17 cellular contexts compared by ENCODE assay signal in genomic region chr5:62282951-62283446, GRCh38.
"Had no signal": no experiment of that assay in that cellular context is flagged by ENCODE, and none has a peak within 500 bp of the region (broad histone marks: within the 10 kb centered on the region; RNA-seq: fewer than 3 reads in every experiment).

No MANE protein-coding gene starts in this region.

- H3K9me3 ChIP-seq: esophagus muscularis mucosa, left lung, right atrium auricular region, suprapubic skin, upper lobe of left lung had no signal

- H3K9me3 Mint-ChIP-seq: activated CD4-positive, alpha-beta memory T cell treated with anti-CD3 and anti-CD28 coated beads for 36 hours had no signal

- H3K4me1 ChIP-seq: esophagus muscularis mucosa, left lung, right atrium auricular region, suprapubic skin, upper lobe of left lung had no signal

- H3K27ac Mint-ChIP-seq: activated CD4-positive, alpha-beta memory T cell treated with anti-CD3 and anti-CD28 coated beads for 36 hours; activated naive CD4-positive, alpha-beta T cell treated with anti-CD3 and anti-CD28 coated beads, Interleukin-2, amount 10 ng/mL, durations not matched to agents 7 days and 5 days; nephron progenitor cell had no signal

- H3K27me3 Mint-ChIP-seq: activated CD4-positive, alpha-beta memory T cell treated with anti-CD3 and anti-CD28 coated beads for 36 hours; stimulated activated naive CD8-positive, alpha-beta T cell treated with anti-CD3 and anti-CD28 coated beads, Interleukin-15, Interleukin-2, amounts not matched to agents 100 ng/mL and 50 ng/mL, for 24 hours had no signal

- ATAC-seq: activated CD4-positive, CD25-positive, alpha-beta regulatory T cell treated with anti-CD3 and anti-CD28 coated beads, Interleukin-2, amount 50 U/mL, for 24 hours; left lung had no signal

- H3K4me3 ChIP-seq: esophagus muscularis mucosa, left lung, right atrium auricular region, skin epidermis, suprapubic skin, upper lobe of left lung had no signal

- DNase-seq: activated CD4-positive, alpha-beta memory T cell treated with anti-CD3 and anti-CD28 coated beads for 36 hours; activated naive CD4-positive, alpha-beta T cell treated with anti-CD3 and anti-CD28 coated beads, Interleukin-2, amount 10 ng/mL, durations not matched to agents 7 days and 5 days; caudate nucleus; hippocampal formation; left lung; nephron progenitor cell; occipital lobe; stimulated activated CD4-positive, alpha-beta T cell treated with anti-CD3 and anti-CD28 coated beads, Interleukin-4, amount 100 ng/mL, for 4 hours; stimulated activated CD8-positive, alpha-beta memory T cell treated with anti-CD3 and anti-CD28 coated beads, Interleukin-4, amount 100 ng/mL, for 48 hours; T-helper 9 cell; upper lobe of left lung had no signal

- H3K4me3 Mint-ChIP-seq: activated CD4-positive, alpha-beta memory T cell treated with anti-CD3 and anti-CD28 coated beads for 36 hours; activated naive CD4-positive, alpha-beta T cell treated with anti-CD3 and anti-CD28 coated beads, Interleukin-2, amount 10 ng/mL, durations not matched to agents 7 days and 5 days; nephron progenitor cell; stimulated activated naive CD8-positive, alpha-beta T cell treated with anti-CD3 and anti-CD28 coated beads, Interleukin-15, Interleukin-2, amounts not matched to agents 100 ng/mL and 50 ng/mL, for 24 hours had no signal

- H3K4me1 Mint-ChIP-seq: nephron progenitor cell had no signal

- H3K27me3 ChIP-seq: esophagus muscularis mucosa, left lung, right atrium auricular region, suprapubic skin, upper lobe of left lung had no signal

- H3K36me3 ChIP-seq: esophagus muscularis mucosa, left lung, right atrium auricular region, suprapubic skin, upper lobe of left lung had no signal

- H3K27ac ChIP-seq: esophagus muscularis mucosa, left lung, right atrium auricular region, suprapubic skin, upper lobe of left lung had no signal
